ENCODE assay signal across 8 cellular contexts in the genomic region with DNA sequence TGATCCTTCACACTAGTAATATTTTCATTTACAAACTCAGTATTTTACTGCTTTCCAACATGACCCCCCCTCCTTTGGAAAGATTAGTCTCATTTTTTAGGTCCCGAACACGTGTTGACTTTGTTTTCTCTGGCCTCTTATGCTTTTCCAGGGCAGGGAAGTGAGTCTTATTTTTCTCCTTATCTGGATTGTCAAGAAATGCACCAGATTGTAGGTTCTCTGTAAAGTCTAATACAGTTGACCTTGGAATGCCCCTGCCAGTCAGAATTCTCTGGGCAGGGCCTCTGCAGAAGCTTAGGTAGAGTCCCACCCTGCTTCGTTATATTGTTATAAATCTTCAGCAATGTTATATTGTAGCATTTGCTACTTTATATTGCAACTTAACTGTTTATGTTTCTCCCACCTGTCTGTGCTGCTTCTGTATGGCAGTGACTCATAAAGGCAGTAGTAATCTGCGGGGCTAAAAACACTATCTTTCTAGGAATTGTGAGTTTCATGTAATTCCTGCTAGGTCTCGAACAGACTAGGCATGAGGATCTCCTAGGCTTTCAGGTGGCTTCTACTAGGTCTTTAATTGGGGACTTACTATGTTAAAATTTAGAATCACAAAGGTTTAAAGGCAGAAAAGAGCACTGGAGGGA.
DNase-seq lines count a peak whose midpoint lies in the region; ATAC-seq and TF ChIP-seq lines count a peak whose summit lies in the region.

No MANE protein-coding gene starts in this region.

- POLR2A ChIA-PET in AG04449 (lab: Yijun Ruan, JAX) = no interaction called here

- no peak for ATAC-seq in HG03354 (IDR thresholded peaks at IDR 0.05; ENCODE audit: poor library complexity, severe bottlenecking, unreplicated experiment)

- no peaks in the 10 kb centered on the region for H3K27me3 ChIP-seq in HUES48 (ENCODE audit: control insufficient read depth, insufficient read depth, low read length)
- H3K27me3 ChIP-seq in mucosa of rectum (ENCODE audit: control insufficient read depth in 2 of 2, insufficient read depth in 2 of 2, low read length in 2 of 2) = no peaks in the 10 kb centered on the region

- H3K9ac ChIP-seq in HUES48 (ENCODE audit: low read depth, low read length) = no peak overlapping the region
- peak overlapping the region; percentile 91 for H3K9ac ChIP-seq in mucosa of rectum (ENCODE audit: low read depth in 1 of 2, low read length in 2 of 2)

- CTCF ChIA-PET in AG04449 (lab: Yijun Ruan, JAX) = interaction anchor here (0.6 to 2.3 kb wide), 3 partner anchors 9 to 47 kb away, joined by 3 to 4 read pairs (median 3); no protein-coding TSS in a partner anchor

- TF ChIP-seq CTCF in AG04449 (IDR thresholded peaks at IDR 0.05; ENCODE audit: insufficient read depth, low read length, missing control alignments) = no peak

- H3K4me3 ChIP-seq in AG04449 (ENCODE audit: low read depth, low read length) = peak overlapping the region; percentile 70; the same call in 1 of the 2 replicates
- H3K4me3 ChIP-seq in HUES48 (ENCODE audit: low read depth, low read length) = peak overlapping the region; percentile 96; the same call in 1 of the 2 replicates
- peak overlapping the region; percentile 79 to 92 for H3K4me3 ChIP-seq in mucosa of rectum (ENCODE audit: low read length in 2 of 2)

- H3K36me3 ChIP-seq in HUES48 (ENCODE audit: control insufficient read depth, insufficient read depth, low read length) (no peaks in the 10 kb centered on the region), mucosa of rectum (ENCODE audit: control insufficient read depth in 2 of 2, insufficient read depth in 2 of 2, low read length in 2 of 2) (no peaks in the 10 kb centered on the region)

- peaks cover 23% of the 10 kb centered on the region for H3K4me1 ChIP-seq in HUES48 (ENCODE audit: control insufficient read depth, insufficient read depth, low read length)
- peaks cover 15 to 19% of the 10 kb centered on the region in 2 donors for H3K4me1 ChIP-seq in mucosa of rectum (ENCODE audit: control insufficient read depth in 2 of 2, insufficient read depth in 2 of 2, low read length in 2 of 2)

- H3K27ac ChIP-seq in HUES48 (ENCODE audit: low read depth, low read length) (no peak overlapping the region), mucosa of rectum (ENCODE audit: low read depth in 2 of 2, low read length in 2 of 2) (peak overlapping the region; percentile 96 to 97)

- DNase-seq in AG04449 (ENCODE audit: low read depth, low spot score) (no peak), astrocyte of the hippocampus (ENCODE audit: low read depth, low spot score) (peak; percentile 9), NCI-H2081 treated with DMSO at 0.1 percent for 48 hours (lab: John Stamatoyannopoulos, UW) (no peak), NCI-H146 (lab: John Stamatoyannopoulos, UW) (no peak)
- DNase-seq in stimulated activated CD4-positive, alpha-beta T cell treated with anti-CD3 and anti-CD28 coated beads, Interleukin-4, amount 100 ng/mL, for 24 hours = no peak

- H3K9me3 ChIP-seq in HUES48 (ENCODE audit: control insufficient read depth, insufficient read depth, low read length) (no peaks in the 10 kb centered on the region), mucosa of rectum (ENCODE audit: control insufficient read depth in 2 of 2, low read length in 2 of 2) (no peaks in the 10 kb centered on the region)
